Comparison of ENCODE assay signal across 8 cellular contexts in genomic region chr3:149339931-149340309, GRCh38. TPM values are rescaled to one million over a fixed set of nuclear protein-coding genes. Genes with fewer than 3 reads are reported as not detected.
DNase-seq lines count a peak whose midpoint lies in the region; ATAC-seq and TF ChIP-seq lines count a peak whose summit lies in the region.

No MANE protein-coding gene starts in this region.

- DNase-seq in DMS 273 (lab: John Stamatoyannopoulos, UW; ENCODE audit: unreplicated experiment), result peak; percentile 23
- DNase-seq in DMS 273 treated with DMSO at 0.1 percent for 48 hours (lab: John Stamatoyannopoulos, UW), result no peak
- DNase-seq in glomerular endothelial cell (ENCODE audit: extremely low read depth, low read depth, low spot score), result peak; percentile 98
- peak; percentile 100 for DNase-seq in pulmonary artery endothelial cell (ENCODE audit: low read depth, low spot score)
- no peak for DNase-seq in stimulated activated CD4-positive, alpha-beta T cell treated with anti-CD3 and anti-CD28 coated beads, Interleukin-1b, Interleukin-23, amount 100 ng/mL, for 48 hours
- DNase-seq in C1 segment of cervical spinal cord (lab: John Stamatoyannopoulos, UW), result no peak

- ATAC-seq in SK-N-SH treated with all-trans-retinoic acid at 6 μM for 48 hours (peak; percentile 98), HG03039 (IDR thresholded peaks at IDR 0.05; ENCODE audit: unreplicated experiment) (no peak)

TF ChIP-seq in SK-N-SH treated with all-trans-retinoic acid at 6 μM for 48 hours, 23 proteins besides CTCF, POLR2A, EP300 and RAD21:
- no peak for TF ChIP-seq GLIS3 (CRISPR knock-in tag; IDR thresholded peaks at IDR 0.05)
- TF ChIP-seq ZC3H10 (CRISPR knock-in tag; IDR thresholded peaks at IDR 0.05), result peak; percentile 31; the same call in 1 of the 2 replicates

RNA-seq across cellular contexts. Expression of gene TM4SF18, which starts 6.5 kb away (rescaled TPM):
- 148 and 184 TPM in 2 replicates for total RNA-seq in glomerular endothelial cell
- total RNA-seq in pulmonary artery endothelial cell, result 81.6 and 267 TPM in 2 replicates

RNA-seq across cellular contexts. Expression of gene TM4SF1, which starts 37.5 kb away (rescaled TPM):
- 810 and 812 TPM in 2 replicates for total RNA-seq in glomerular endothelial cell
- total RNA-seq in pulmonary artery endothelial cell, result 1,009 and 1,063 TPM in 2 replicates

Comparison
In these comparisons a context has a peak if more than half of its experiments do, and no peak if none do; other contexts are left out.
1. DNase-seq: peak in DMS 273 (single experiment), glomerular endothelial cell (single experiment) and pulmonary artery endothelial cell (single experiment); none in DMS 273 treated with DMSO at 0.1 percent for 48 hours (single experiment), stimulated activated CD4-positive, alpha-beta T cell treated with anti-CD3 and anti-CD28 coated beads, Interleukin-1b, Interleukin-23, amount 100 ng/mL, for 48 hours (single experiment) and C1 segment of cervical spinal cord (0 of 14).